Comparison of ENCODE assay signal across 25 cellular contexts in genomic region chr5:11329676-11330075, GRCh38.
DNase-seq lines count a peak whose midpoint lies in the region; ATAC-seq and TF ChIP-seq lines count a peak whose summit lies in the region.
"Had no signal": no experiment of that assay in that cellular context is flagged by ENCODE, and none has a peak within 500 bp of the region (broad histone marks: within the 10 kb centered on the region; RNA-seq: fewer than 3 reads in every experiment).

No MANE protein-coding gene starts in this region.

- H3F3A ChIP-seq in smooth muscle cell (ENCODE audit: low read depth) (no peaks in the 10 kb centered on the region), SK-N-SH (replicated peaks; ENCODE audit: insufficient read depth) (no peaks in the 10 kb centered on the region)

- no peak overlapping the region for H2AFZ ChIP-seq in smooth muscle cell (ENCODE audit: low read depth)
- H2AFZ ChIP-seq in SK-N-SH (ENCODE audit: low read depth) = no peak overlapping the region

- 66% methylated on average over 5 of the region's 5 CpGs for WGBS in smooth muscle cell (ENCODE audit: low lambda C conversion rate)
- WGBS in SK-N-SH (ENCODE audit: low lambda C conversion rate) = 32% methylated on average over 3 of the region's 5 CpGs

- CTCF ChIA-PET in SK-N-SH (lab: Yijun Ruan, JAX) = no interaction called here

- H3K27ac ChIP-seq in smooth muscle cell (ENCODE audit: low read depth) = peak overlapping the region; percentile 31
- no peak overlapping the region for H3K27ac ChIP-seq in SK-N-SH (ENCODE audit: low read depth in 2 of 2, low read length in 1 of 2)
- H3K27ac ChIP-seq in lower lobe of right lung = no peak overlapping the region
- H3K27ac ChIP-seq: C4-2B had no signal

- no peaks in the 10 kb centered on the region for H3K27me3 ChIP-seq in smooth muscle cell (ENCODE audit: low read depth)
- no peaks in the 10 kb centered on the region for H3K27me3 ChIP-seq in SK-N-SH (ENCODE audit: insufficient read depth)
- no peaks in the 10 kb centered on the region for H3K27me3 ChIP-seq in lower lobe of right lung (ENCODE audit: low read depth)
- H3K27me3 ChIP-seq: MG63 had no signal

- intact Hi-C loops in lower lobe of right lung (cut with DNase I) = no loop called here

- no peaks in the 10 kb centered on the region for H3K9me3 ChIP-seq in smooth muscle cell (replicated peaks; ENCODE audit: low read depth)
- H3K9me3 ChIP-seq in SK-N-SH = no peaks in the 10 kb centered on the region
- no peaks in the 10 kb centered on the region for H3K9me3 ChIP-seq in lower lobe of right lung
- H3K9me3 ChIP-seq: MG63 had no signal

- POLR2A ChIA-PET in SK-N-SH (lab: Yijun Ruan, JAX) = no interaction called here

- H3K4me3 ChIP-seq in smooth muscle cell (no peak overlapping the region), SK-N-SH (ENCODE audit: low read depth in 2 of 2, low read length in 1 of 2) (no peak overlapping the region), lower lobe of right lung (no peak overlapping the region)
- H3K4me3 ChIP-seq: K562, MG63 had no signal

- H3K9me3 Mint-ChIP-seq in mesothelial cell of epicardium = no peaks in the 10 kb centered on the region
- H3K9me3 Mint-ChIP-seq: H9 had no signal

- no peaks in the 10 kb centered on the region for H3K9me2 ChIP-seq in SK-N-SH

- TF ChIP-seq EP300 in SK-N-SH (IDR thresholded peaks at IDR 0.05; ENCODE audit: borderline replicate concordance in 1 of 2, low read depth in 1 of 2, low read length in 1 of 2) = no peak

- H4K20me1 ChIP-seq in smooth muscle cell (ENCODE audit: low read depth) = no peaks in the 10 kb centered on the region
- H4K20me1 ChIP-seq in SK-N-SH (ENCODE audit: insufficient read depth) = no peaks in the 10 kb centered on the region

- H3K36me3 Mint-ChIP-seq in mesothelial cell of epicardium = no peaks in the 10 kb centered on the region
- H3K36me3 Mint-ChIP-seq: CD8-positive, alpha-beta memory T cell had no signal

- ATAC-seq in lower lobe of right lung = no peak
- ATAC-seq: HepG2, K562, Panc1 had no signal

- no peaks in the 10 kb centered on the region for H3K36me3 ChIP-seq in smooth muscle cell (ENCODE audit: low read depth)
- H3K36me3 ChIP-seq in SK-N-SH (replicated peaks in 1 of 2; ENCODE audit: control insufficient read depth in 1 of 2, insufficient read depth in 2 of 2, low read length in 1 of 2) = no peaks in the 10 kb centered on the region
- no peaks in the 10 kb centered on the region for H3K36me3 ChIP-seq in lower lobe of right lung
- H3K36me3 ChIP-seq: MG63 had no signal

- no peak for TF ChIP-seq RAD21 in SK-N-SH (IDR thresholded peaks at IDR 0.05; ENCODE audit: low read length)

- no peak overlapping the region for H3K4me3 Mint-ChIP-seq in mesothelial cell of epicardium
- H3K4me3 Mint-ChIP-seq: CD8-positive, alpha-beta memory T cell; H9; HFFc6 had no signal

- no peaks in the 10 kb centered on the region for H3K27me3 Mint-ChIP-seq in mesothelial cell of epicardium (ENCODE audit: low read depth)

- H3K4me1 ChIP-seq in smooth muscle cell (ENCODE audit: low read depth) = peaks cover 11% of the 10 kb centered on the region
- no peaks in the 10 kb centered on the region for H3K4me1 ChIP-seq in SK-N-SH (ENCODE audit: control insufficient read depth in 1 of 2, insufficient read depth in 2 of 2, low read depth in 1 of 2, low read length in 1 of 2)
- H3K4me1 ChIP-seq in lower lobe of right lung = no peaks in the 10 kb centered on the region

- H3K79me2 ChIP-seq in smooth muscle cell (ENCODE audit: low read depth) (no peaks in the 10 kb centered on the region), SK-N-SH (ENCODE audit: insufficient read depth) (no peaks in the 10 kb centered on the region)

- DNase-seq in Ammon's horn (ENCODE audit: low spot score) = peak; percentile 71
- peak; percentile 9 for DNase-seq in cerebellum (ENCODE audit: low spot score)
- DNase-seq in mesothelial cell of epicardium (ENCODE audit: low spot score in 2 of 2, unreplicated experiment in 2 of 2) = no peak
- DNase-seq in smooth muscle cell (lab: John Stamatoyannopoulos, UW; ENCODE audit: unreplicated experiment) = no peak
- no peak for DNase-seq in germinal center (ENCODE audit: low spot score)
- DNase-seq in SK-N-SH = no peak
- DNase-seq in lower lobe of right lung = no peak
- DNase-seq: 8988T; AML-193; Calu3; CD8-positive, alpha-beta memory T cell; GDM1; H9; HFFc6; MG63; NCI-H1417; NCI-H1694 treated with DMSO at 0.1 percent for 48 hours; NCI-H2081 treated with DMSO at 0.1 percent for 48 hours; NCI-H2171 treated with DMSO at 0.1 percent for 48 hours; NCI-H524 treated with DMSO at 0.1 percent for 48 hours; NCI-H82 had no signal

- H3K4me2 ChIP-seq in smooth muscle cell (peak overlapping the region; percentile 36), SK-N-SH (no peak overlapping the region)

- peaks cover 5% of the 10 kb centered on the region for H3K4me1 Mint-ChIP-seq in mesothelial cell of epicardium
- H3K4me1 Mint-ChIP-seq: CD8-positive, alpha-beta memory T cell had no signal

- no peak for TF ChIP-seq CTCF in mesothelial cell of epicardium (IDR thresholded peaks at IDR 0.05; ENCODE audit: unreplicated experiment)
- TF ChIP-seq CTCF in smooth muscle cell (IDR thresholded peaks at IDR 0.05; ENCODE audit: borderline replicate concordance, insufficient read depth, poor library complexity, severe bottlenecking) = no peak
- no peak for TF ChIP-seq CTCF in SK-N-SH (IDR thresholded peaks at IDR 0.05)
- no peak for TF ChIP-seq CTCF in lower lobe of right lung (IDR thresholded peaks at IDR 0.05)

- H3K9ac ChIP-seq in smooth muscle cell (ENCODE audit: low read depth) (no peak overlapping the region), SK-N-SH (no peak overlapping the region)

- peak overlapping the region; percentile 6 for H3K27ac Mint-ChIP-seq in mesothelial cell of epicardium
- H3K27ac Mint-ChIP-seq: CD8-positive, alpha-beta memory T cell; H9; HFFc6 had no signal

TF ChIP-seq in SK-N-SH, 30 proteins besides CTCF, POLR2A, EP300 and RAD21:
- TF ChIP-seq GATA2 (CRISPR knock-in tag; IDR thresholded peaks at IDR 0.05) (no peak), USF1 (IDR thresholded peaks at IDR 0.05; ENCODE audit: borderline replicate concordance, low read depth) (no peak), RCOR1 (IDR thresholded peaks at IDR 0.05; ENCODE audit: low read length) (no peak)

Comparison
In these comparisons a context has a peak if more than half of its experiments do, and no peak if none do; other contexts are left out.
1. DNase-seq: peak in Ammon's horn (single experiment) and cerebellum (single experiment); none in mesothelial cell of epicardium (0 of 2), smooth muscle cell (single experiment), germinal center (single experiment), SK-N-SH (single experiment) and lower lobe of right lung (single experiment).